ENCODE assay signal across 8 cellular contexts in genomic region chr18:49813321-49814146, GRCh38. TPM values are rescaled to one million over a fixed set of nuclear protein-coding genes. Genes with fewer than 3 reads are reported as not detected.
DNase-seq lines count a peak whose midpoint lies in the region; ATAC-seq and TF ChIP-seq lines count a peak whose summit lies in the region.

Gene ACAA2 (minus strand): TSS chr18:49813533. CDS start chr18:49813484, 49 bp downstream.

- intact Hi-C loops in CD14-positive monocyte (cut with micrococcal nuclease) (loop anchor here (5.0 kb wide), 2 partner anchors 321 to 326 kb away; partner anchors contain the start of genes C18orf32 (in 1 of the 2) and RPL17 (in 1 of the 2)), lower lobe of right lung (cut with DNase I) (no loop called here)

- H3K4me1 ChIP-seq in duodenal mucosa (ENCODE audit: control insufficient read depth in 1 of 2, insufficient read depth in 2 of 2, low read length in 2 of 2) (peaks cover 24 to 26% of the 10 kb centered on the region in 2 donors), lower lobe of right lung (peaks cover 35% of the 10 kb centered on the region)

- H3K4me3 ChIP-seq in duodenal mucosa (ENCODE audit: low read depth in 1 of 2, low read length in 2 of 2) (peak within 1 kb of the TSS; percentile 78 to 94), lower lobe of right lung (peak within 1 kb of the TSS; percentile 88)

- POLR2A ChIA-PET in activated CD4-positive, alpha-beta memory T cell treated with anti-CD3 and anti-CD28 coated beads, Interleukin-2, amount 10 ng/mL, durations not matched to agents 7 days and 5 days (lab: Charles Lee), result interaction anchor here (0.7 to 2.1 kb wide), 13 partner anchors 8 to 1065 kb away, joined by 3 to 13 read pairs (median 4); partner anchors contain the start of genes C18orf32 and ME2

- H3K4me3 Mint-ChIP-seq in CD14-positive monocyte, result peak within 1 kb of the TSS; percentile 93 to 97
- peak within 1 kb of the TSS; percentile 97 for H3K4me3 Mint-ChIP-seq in activated CD4-positive, alpha-beta memory T cell treated with anti-CD3 and anti-CD28 coated beads, Interleukin-2, amount 10 ng/mL, durations not matched to agents 7 days and 5 days

- H3K36me3 ChIP-seq in duodenal mucosa (ENCODE audit: control insufficient read depth in 1 of 2, insufficient read depth in 2 of 2, low read length in 2 of 2), result no peaks in the 10 kb centered on the region
- no peaks in the 10 kb centered on the region for H3K36me3 ChIP-seq in lower lobe of right lung

- DNase-seq in CD14-positive monocyte (ENCODE audit: low spot score) (peak; percentile 92), NCI-H82 (lab: John Stamatoyannopoulos, UW) (peak; percentile 86), lower lobe of right lung (peak; percentile 91)
- DNase-seq in activated CD4-positive, alpha-beta memory T cell treated with anti-CD3 and anti-CD28 coated beads, Interleukin-2, amount 10 ng/mL, durations not matched to agents 7 days and 5 days, result peak; percentile 87
- peak; percentile 65 to 67 (median 66) for DNase-seq in stimulated activated CD4-positive, alpha-beta T cell treated with anti-CD3 and anti-CD28 coated beads, TNF-alpha, amount 100 ng/mL, for 4 hours (ENCODE audit: low read depth in 3 of 3)

- peaks cover 8 to 20% (median 14%) of the 10 kb centered on the region in 7 donors for H3K9me3 Mint-ChIP-seq in CD14-positive monocyte
- H3K9me3 Mint-ChIP-seq in activated CD4-positive, alpha-beta memory T cell treated with anti-CD3 and anti-CD28 coated beads, Interleukin-2, amount 10 ng/mL, durations not matched to agents 7 days and 5 days, result peaks cover 13% of the 10 kb centered on the region

- H3K9me3 ChIP-seq in duodenal mucosa (ENCODE audit: control insufficient read depth in 1 of 2, low read length in 2 of 2) (no peaks in the 10 kb centered on the region), lower lobe of right lung (no peaks in the 10 kb centered on the region)

- H3K36me3 Mint-ChIP-seq in CD14-positive monocyte, result peaks cover 0 to 15% of the 10 kb centered on the region in 2 donors
- H3K36me3 Mint-ChIP-seq in activated CD4-positive, alpha-beta memory T cell treated with anti-CD3 and anti-CD28 coated beads, Interleukin-2, amount 10 ng/mL, durations not matched to agents 7 days and 5 days (ENCODE audit: low read depth), result peaks cover 66% of the 10 kb centered on the region

- H3K27me3 ChIP-seq in duodenal mucosa (ENCODE audit: control insufficient read depth in 1 of 2, insufficient read depth in 2 of 2, low read length in 2 of 2) (no peaks in the 10 kb centered on the region), lower lobe of right lung (ENCODE audit: low read depth) (no peaks in the 10 kb centered on the region)

- TF ChIP-seq CTCF in CD14-positive monocyte (IDR thresholded peaks at IDR 0.05), result no peak
- TF ChIP-seq CTCF in lower lobe of right lung (IDR thresholded peaks at IDR 0.05), result no peak

- peak within 1 kb of the TSS; percentile 89 to 99 for H3K9ac ChIP-seq in duodenal mucosa (ENCODE audit: low read depth in 1 of 2, low read length in 2 of 2)

- CTCF ChIA-PET in activated CD4-positive, alpha-beta memory T cell treated with anti-CD3 and anti-CD28 coated beads, Interleukin-2, amount 10 ng/mL, durations not matched to agents 7 days and 5 days (lab: Charles Lee), result interaction anchor here (0.7 to 1.2 kb wide), 3 partner anchors 8 to 25 kb away, joined by 4 to 5 read pairs (median 5); no protein-coding TSS in a partner anchor

- peaks cover 35% of the 10 kb centered on the region for H3K4me1 Mint-ChIP-seq in CD14-positive monocyte
- peaks cover 56% of the 10 kb centered on the region for H3K4me1 Mint-ChIP-seq in activated CD4-positive, alpha-beta memory T cell treated with anti-CD3 and anti-CD28 coated beads, Interleukin-2, amount 10 ng/mL, durations not matched to agents 7 days and 5 days

- ATAC-seq in GM19372 (IDR thresholded peaks at IDR 0.05; ENCODE audit: low read depth, unreplicated experiment), result peak; percentile 73
- ATAC-seq in HG03521 (IDR thresholded peaks at IDR 0.05; ENCODE audit: unreplicated experiment), result peak; percentile 81
- ATAC-seq in lower lobe of right lung, result peak; percentile 98

- peak within 1 kb of the TSS; percentile 99 for H3K27ac ChIP-seq in duodenal mucosa (ENCODE audit: low read depth, low read length)
- H3K27ac ChIP-seq in lower lobe of right lung, result peak within 1 kb of the TSS; percentile 99

- peak within 1 kb of the TSS; percentile 92 to 97 (median 96) for H3K27ac Mint-ChIP-seq in CD14-positive monocyte
- peak within 1 kb of the TSS; percentile 98 for H3K27ac Mint-ChIP-seq in activated CD4-positive, alpha-beta memory T cell treated with anti-CD3 and anti-CD28 coated beads, Interleukin-2, amount 10 ng/mL, durations not matched to agents 7 days and 5 days

- H3K27me3 Mint-ChIP-seq in CD14-positive monocyte (ENCODE audit: low read depth in 3 of 3), result peaks cover 0 to 3% (median 0%) of the 10 kb centered on the region in 3 donors
- H3K27me3 Mint-ChIP-seq in activated CD4-positive, alpha-beta memory T cell treated with anti-CD3 and anti-CD28 coated beads, Interleukin-2, amount 10 ng/mL, durations not matched to agents 7 days and 5 days, result no peaks in the 10 kb centered on the region

RNA-seq across cellular contexts. Expression of gene ACAA2, which starts in this region (rescaled TPM):
- polyA plus RNA-seq in CD14-positive monocyte, result 100 to 1,000 TPM in 1 of 2 donors, 10 to 100 TPM in 1; 97.6 to 109 TPM
- 10 to 100 TPM; 86.8 to 93.1 TPM for total RNA-seq in activated CD4-positive, alpha-beta memory T cell treated with anti-CD3 and anti-CD28 coated beads, Interleukin-2, amount 10 ng/mL, durations not matched to agents 7 days and 5 days
- total RNA-seq in lower lobe of right lung, result 71.3 TPM

Comparison
In these comparisons a context has a peak if more than half of its experiments do, and no peak if none do; other contexts are left out.
1. Peak in every context shown above with its lines: DNase-seq, ATAC-seq, H3K4me3 ChIP-seq and H3K27ac ChIP-seq.